Comparison of ENCODE assay signal across 15 cellular contexts in the genomic region with DNA sequence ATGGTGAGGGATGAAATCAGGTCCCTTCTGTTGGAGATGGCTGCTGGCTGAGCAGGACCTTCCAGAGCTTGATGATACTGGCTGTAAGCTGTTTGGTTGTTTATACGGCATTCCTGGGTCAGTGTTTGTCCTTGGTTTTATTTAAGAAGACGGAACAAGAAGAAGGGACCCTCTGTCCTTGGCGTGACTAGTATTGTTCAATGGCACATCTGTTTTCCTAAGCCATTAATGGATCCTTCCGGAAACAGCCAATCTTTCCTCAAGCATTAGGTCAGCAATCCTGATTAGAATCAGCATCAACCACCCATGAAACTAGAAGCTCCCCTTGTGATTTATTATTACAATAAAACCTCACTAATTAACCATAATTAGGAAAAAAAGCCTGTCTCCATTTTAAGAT.
A peak's percentile ranks its signal among the peaks of the same experiment; 100 is the strongest.
DNase-seq lines count a peak whose midpoint lies in the region; TF ChIP-seq lines count a peak whose summit lies in the region.
"Had no signal": no experiment of that assay in that cellular context is flagged by ENCODE, and none has a peak within 500 bp of the region (broad histone marks: within the 10 kb centered on the region; RNA-seq: fewer than 3 reads in every experiment).

No MANE protein-coding gene starts in this region.

- DNase-seq in foreskin melanocyte (peak; percentile 15), mesothelial cell of epicardium (ENCODE audit: low spot score in 2 of 2, unreplicated experiment in 2 of 2) (no peak), NCI-H1105 (lab: John Stamatoyannopoulos, UW) (no peak), NCI-H1436 treated with DMSO at 0.1 percent for 48 hours (lab: John Stamatoyannopoulos, UW) (no peak), DMS114 treated with DMSO at 0.1 percent for 48 hours (lab: John Stamatoyannopoulos, UW; ENCODE audit: unreplicated experiment) (no peak)
- DNase-seq: Calu3; CD8-positive, alpha-beta T cell; DMS53; DND-41; EL; H9 had no signal

- no peak overlapping the region for H3K9ac ChIP-seq in parathyroid adenoma
- H3K9ac ChIP-seq: BLaER1 treated with 17β-estradiol and CSF1 and Interleukin-3, amounts not matched to agents 10 nM and 100 nM had no signal

- no peak for TF ChIP-seq CTCF in mesothelial cell of epicardium (IDR thresholded peaks at IDR 0.05; ENCODE audit: unreplicated experiment)
- TF ChIP-seq CTCF in parathyroid adenoma (IDR thresholded peaks at IDR 0.05): no peak

- no peak overlapping the region for H3K4me3 Mint-ChIP-seq in mesothelial cell of epicardium
- H3K4me3 Mint-ChIP-seq: B cell; CD8-positive, alpha-beta T cell; H9 had no signal

- H3K27ac Mint-ChIP-seq in mesothelial cell of epicardium: peak overlapping the region; percentile 3
- H3K27ac Mint-ChIP-seq: B cell; CD8-positive, alpha-beta T cell; H9 had no signal

- no peak overlapping the region for H3K4me3 ChIP-seq in parathyroid adenoma (ENCODE audit: low read depth, low read length)
- H3K4me3 ChIP-seq: BLaER1 treated with 17β-estradiol and CSF1 and Interleukin-3, amounts not matched to agents 10 nM and 100 nM; GM12878 had no signal

- peaks cover 4% of the 10 kb centered on the region for H3K9me3 Mint-ChIP-seq in mesothelial cell of epicardium
- H3K9me3 Mint-ChIP-seq: CD8-positive, alpha-beta T cell had no signal

- H3K79me2 ChIP-seq in parathyroid adenoma: no peaks in the 10 kb centered on the region

- H3K4me1 Mint-ChIP-seq in mesothelial cell of epicardium: peaks cover 17% of the 10 kb centered on the region
- H3K4me1 Mint-ChIP-seq: B cell had no signal

- no peaks in the 10 kb centered on the region for H3K27me3 Mint-ChIP-seq in mesothelial cell of epicardium (ENCODE audit: low read depth)
- H3K27me3 Mint-ChIP-seq: B cell had no signal

- no peaks in the 10 kb centered on the region for H3K36me3 ChIP-seq in parathyroid adenoma (ENCODE audit: control insufficient read depth, insufficient read depth, low read length)
- H3K36me3 ChIP-seq: BLaER1 treated with 17β-estradiol and CSF1 and Interleukin-3, amounts not matched to agents 10 nM and 100 nM had no signal

- H3K27me3 ChIP-seq in parathyroid adenoma (ENCODE audit: control insufficient read depth, insufficient read depth, low read length): no peaks in the 10 kb centered on the region
- H3K27me3 ChIP-seq: BLaER1 treated with 17β-estradiol and CSF1 and Interleukin-3, amounts not matched to agents 10 nM and 100 nM had no signal

- no peak overlapping the region for H3K4me2 ChIP-seq in parathyroid adenoma (ENCODE audit: low read length)
- H3K4me2 ChIP-seq: BLaER1 treated with 17β-estradiol and CSF1 and Interleukin-3, amounts not matched to agents 10 nM and 100 nM had no signal

- no peaks in the 10 kb centered on the region for H3K9me3 ChIP-seq in parathyroid adenoma (ENCODE audit: control insufficient read depth, low read length)
- H3K9me3 ChIP-seq: BLaER1 treated with 17β-estradiol and CSF1 and Interleukin-3, amounts not matched to agents 10 nM and 100 nM had no signal

- H3K27ac ChIP-seq in parathyroid adenoma: no peak overlapping the region
- H3K27ac ChIP-seq: BLaER1 treated with 17β-estradiol and CSF1 and Interleukin-3, amounts not matched to agents 10 nM and 100 nM had no signal

- peak overlapping the region; percentile 7 for H2AFZ ChIP-seq in parathyroid adenoma

- H3K4me1 ChIP-seq in parathyroid adenoma: no peaks in the 10 kb centered on the region
- H3K4me1 ChIP-seq: BLaER1 treated with 17β-estradiol and CSF1 and Interleukin-3, amounts not matched to agents 10 nM and 100 nM had no signal

- no peaks in the 10 kb centered on the region for H3K36me3 Mint-ChIP-seq in mesothelial cell of epicardium
- H3K36me3 Mint-ChIP-seq: CD8-positive, alpha-beta T cell had no signal
